In the genomic region with DNA sequence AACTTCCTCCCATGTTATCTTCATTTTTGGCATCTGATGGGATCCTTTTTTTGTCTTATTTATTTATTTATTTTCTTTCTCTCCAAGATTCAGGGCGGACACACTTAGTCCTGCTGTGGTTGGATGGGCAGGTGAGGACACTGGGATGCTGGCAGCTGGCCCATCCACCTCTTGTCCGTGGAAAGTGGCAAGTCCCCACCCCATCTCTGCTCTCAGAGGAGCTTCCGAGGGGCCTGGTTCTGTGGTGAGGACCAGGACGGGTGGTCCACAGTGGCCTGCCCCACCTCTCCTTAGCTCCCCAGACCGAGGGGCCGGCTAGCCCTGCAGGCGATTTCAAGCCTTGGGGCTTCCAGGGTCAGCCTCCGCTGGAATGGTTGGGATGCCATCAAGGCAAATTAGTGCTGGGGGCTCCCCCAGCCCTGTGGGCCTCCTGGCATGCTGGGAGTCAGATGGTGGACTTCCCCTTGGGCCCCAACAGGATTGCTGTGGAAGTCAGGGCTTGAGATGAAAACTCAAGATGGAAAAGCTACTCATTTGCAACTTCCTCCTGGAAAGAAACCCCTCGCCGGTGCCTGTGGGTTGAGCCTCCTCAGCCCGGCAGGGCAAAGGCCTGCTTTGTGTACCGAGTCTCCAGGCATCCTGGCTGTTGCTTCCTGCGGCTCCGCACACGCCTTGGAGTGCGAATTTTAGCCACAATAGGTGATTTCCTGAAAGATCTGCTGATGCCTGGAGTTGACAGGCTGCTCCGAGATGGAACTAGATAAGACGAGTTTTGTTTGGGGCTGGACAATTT, we compare ENCODE assay signal across 1 cellular context.
TF ChIP-seq lines count a peak whose summit lies in the region.

No MANE protein-coding gene starts in this region.

TF ChIP-seq in WTC11, 78 proteins besides CTCF, POLR2A, EP300 and RAD21 (continued from another document):
- TF ChIP-seq CDX4 (CRISPR knock-in tag; IDR thresholded peaks at IDR 0.05; ENCODE audit: borderline replicate concordance), result no peak
- no peak for TF ChIP-seq STAT6 (CRISPR knock-in tag; conservative IDR thresholded peaks at IDR 0.05; ENCODE audit: low read depth)
- no peak for TF ChIP-seq TEAD1 (CRISPR knock-in tag; IDR thresholded peaks at IDR 0.05)
